ENCODE assay signal across 17 cellular contexts in genomic region chr12:62372825-62373224, GRCh38.
"Had no signal": no experiment of that assay in that cellular context is flagged by ENCODE, and none has a peak within 500 bp of the region (broad histone marks: within the 10 kb centered on the region; RNA-seq: fewer than 3 reads in every experiment).

No MANE protein-coding gene starts in this region.

- ATAC-seq: activated T-cell treated with anti-CD3 and anti-CD28 coated beads, Interleukin-2, amount 50 U/mL, for 72 hours; esophagus mucosa; lower lobe of right lung; naive thymus-derived CD8-positive, alpha-beta T cell; pancreas had no signal

- H3K9me3 Mint-ChIP-seq: T-helper 1 cell treated with Interleukin-12 subunit alpha and Interleukin-12 subunit beta and Interleukin-4 antibody, amounts not matched to agents 30 μg/mL and 1 μg/mL, for 36 hours had no signal

- H3K36me3 ChIP-seq: pancreas had no signal

- H3K4me3 ChIP-seq: lower lobe of right lung, pancreas, skin epidermis, transverse colon had no signal

- H3K27ac Mint-ChIP-seq: activated naive CD8-positive, alpha-beta T cell treated with anti-CD3 and anti-CD28 coated beads for 36 hours; activated T-cell treated with anti-CD3 and anti-CD28 coated beads, Interleukin-2, amount 50 U/mL, for 72 hours; T-helper 1 cell treated with Interleukin-12 subunit alpha and Interleukin-12 subunit beta and Interleukin-4 antibody, amounts not matched to agents 30 μg/mL and 1 μg/mL, for 36 hours had no signal

- H3K27me3 ChIP-seq: pancreas, transverse colon had no signal

- DNase-seq: activated CD4-positive, alpha-beta T cell treated with anti-CD3 and anti-CD28 coated beads for 4 hours; activated CD8-positive, alpha-beta memory T cell treated with anti-CD3 and anti-CD28 coated beads, Interleukin-2, amount 50 U/mL, for 48 hours; activated gamma-delta T cell; activated naive CD8-positive, alpha-beta T cell treated with anti-CD3 and anti-CD28 coated beads for 36 hours; activated T-cell treated with anti-CD3 and anti-CD28 coated beads, Interleukin-2, amount 50 U/mL, for 72 hours; anterior cingulate cortex; lower lobe of right lung; midbrain; naive thymus-derived CD8-positive, alpha-beta T cell; pancreas; stimulated activated CD4-positive, alpha-beta T cell treated with anti-CD3 and anti-CD28 coated beads, Interleukin-4, amount 100 ng/mL, for 24 hours; stimulated activated naive CD4-positive, alpha-beta T cell; transverse colon had no signal

- H3K27me3 Mint-ChIP-seq: activated naive CD8-positive, alpha-beta T cell treated with anti-CD3 and anti-CD28 coated beads for 36 hours; naive thymus-derived CD8-positive, alpha-beta T cell had no signal

- H3K27ac ChIP-seq: lower lobe of right lung, pancreas, skin epidermis, transverse colon had no signal

- FAIRE-seq: endometrium had no signal

- H3K9me3 ChIP-seq: lower lobe of right lung, pancreas, transverse colon had no signal

- H3K4me3 Mint-ChIP-seq: activated naive CD8-positive, alpha-beta T cell treated with anti-CD3 and anti-CD28 coated beads for 36 hours; activated T-cell treated with anti-CD3 and anti-CD28 coated beads, Interleukin-2, amount 50 U/mL, for 72 hours; naive thymus-derived CD8-positive, alpha-beta T cell; T-helper 1 cell treated with Interleukin-12 subunit alpha and Interleukin-12 subunit beta and Interleukin-4 antibody, amounts not matched to agents 30 μg/mL and 1 μg/mL, for 36 hours had no signal

- H3K4me1 ChIP-seq: lower lobe of right lung, pancreas had no signal
